Comparison of ENCODE assay signal across 2 cellular contexts in genomic region chr11:61930936-61931335, GRCh38.
TF ChIP-seq lines count a peak whose summit lies in the region.

No MANE protein-coding gene starts in this region.

TF ChIP-seq in HepG2, 621 proteins besides CTCF, POLR2A, EP300 and RAD21:
- peak; percentile 12; the same call in 1 of the 2 replicates for TF ChIP-seq SALL1 (CRISPR knock-in tag; IDR thresholded peaks at IDR 0.05)
- TF ChIP-seq ATF6 (CRISPR knock-in tag; conservative IDR thresholded peaks at IDR 0.05): no peak
- TF ChIP-seq SOX13 (IDR thresholded peaks at IDR 0.05): no peak
- TF ChIP-seq SOX13 (CRISPR knock-in tag; conservative IDR thresholded peaks at IDR 0.05 in 1 of 2, IDR thresholded peaks at IDR 0.05 in 1 of 2): 0 out of 4 replicates have a peak, but pooled peaks of 1 of the 2 experiments have one; percentile 18
- peak; percentile 89 for TF ChIP-seq SIX4 (CRISPR knock-in tag; IDR thresholded peaks at IDR 0.05)
- peak; percentile 42; the same call in 1 of the 2 replicates for TF ChIP-seq GATAD2A (CRISPR knock-in tag; IDR thresholded peaks at IDR 0.05)
- peak; percentile 64 for TF ChIP-seq TCF7 (IDR thresholded peaks at IDR 0.05; ENCODE audit: low read depth)
- TF ChIP-seq ARID5B (CRISPR knock-in tag; IDR thresholded peaks at IDR 0.05): peak; percentile 56; the same call in 1 of the 2 replicates
- TF ChIP-seq SP5 (CRISPR knock-in tag; IDR thresholded peaks at IDR 0.05; ENCODE audit: borderline replicate concordance, low read depth): peak; percentile 37; the same call in 1 of the 2 replicates
- peak; percentile 54; the same call in 1 of the 2 replicates for TF ChIP-seq SIX1 (CRISPR knock-in tag; IDR thresholded peaks at IDR 0.05; ENCODE audit: borderline replicate concordance)
- peak; percentile 24; the same call in 1 of the 2 replicates for TF ChIP-seq PAXIP1 (CRISPR knock-in tag; conservative IDR thresholded peaks at IDR 0.05)
- TF ChIP-seq FOXO1 (CRISPR knock-in tag; IDR thresholded peaks at IDR 0.05): no peak
- no peak for TF ChIP-seq NFKBIZ (CRISPR knock-in tag; IDR thresholded peaks at IDR 0.05)
- peak; percentile 38; the same call in 1 of the 2 replicates for TF ChIP-seq HMG20A (CRISPR knock-in tag; IDR thresholded peaks at IDR 0.05; ENCODE audit: borderline replicate concordance)

TF ChIP-seq in K562, 482 proteins besides CTCF, POLR2A, EP300 and RAD21:
- TF ChIP-seq KLF16 (IDR thresholded peaks at IDR 0.05): no peak
- no peak for TF ChIP-seq LEF1 (IDR thresholded peaks at IDR 0.05)
- no peak for TF ChIP-seq ZNF507 (tag; conservative IDR thresholded peaks at IDR 0.05)
- no peak for TF ChIP-seq SAFB (IDR thresholded peaks at IDR 0.05; ENCODE audit: borderline replicate concordance, low read depth, low read length)
- TF ChIP-seq USF1 (CRISPR knock-in tag; IDR thresholded peaks at IDR 0.05): no peak
- no peak for TF ChIP-seq ELF2 (CRISPR knock-in tag; IDR thresholded peaks at IDR 0.05)
- no peak for TF ChIP-seq ZNF134 (CRISPR knock-in tag; conservative IDR thresholded peaks at IDR 0.05)
- no peak for TF ChIP-seq ZNF277 (CRISPR knock-in tag; IDR thresholded peaks at IDR 0.05; ENCODE audit: borderline replicate concordance)
- no peak for TF ChIP-seq THAP12 (CRISPR knock-in tag; IDR thresholded peaks at IDR 0.05)
- TF ChIP-seq XRCC5 (IDR thresholded peaks at IDR 0.05; ENCODE audit: low read depth, low read length): no peak
- no peak for TF ChIP-seq POLR2AphosphoS2 (IDR thresholded peaks at IDR 0.05; ENCODE audit: low read length)
- no peak for TF ChIP-seq HNRNPH1 (optimal IDR thresholded peaks at IDR 0.05; ENCODE audit: low read depth, low read length)
- no peak for TF ChIP-seq ZNF696 (CRISPR knock-in tag; conservative IDR thresholded peaks at IDR 0.05)
- no peak for TF ChIP-seq KLF10 (CRISPR knock-in tag; IDR thresholded peaks at IDR 0.05)
- TF ChIP-seq ILF3 (IDR thresholded peaks at IDR 0.05; ENCODE audit: borderline replicate concordance): no peak
- TF ChIP-seq WHSC1 (IDR thresholded peaks at IDR 0.05; ENCODE audit: low read length): no peak
- no peak for TF ChIP-seq ZNF41 (CRISPR knock-in tag; conservative IDR thresholded peaks at IDR 0.05)
- no peak for TF ChIP-seq DMBX1 (CRISPR knock-in tag; IDR thresholded peaks at IDR 0.05; ENCODE audit: borderline replicate concordance)
- no peak for TF ChIP-seq PHB2 (IDR thresholded peaks at IDR 0.05; ENCODE audit: low read depth)
